8 cellular contexts compared by ENCODE assay signal in the genomic region with DNA sequence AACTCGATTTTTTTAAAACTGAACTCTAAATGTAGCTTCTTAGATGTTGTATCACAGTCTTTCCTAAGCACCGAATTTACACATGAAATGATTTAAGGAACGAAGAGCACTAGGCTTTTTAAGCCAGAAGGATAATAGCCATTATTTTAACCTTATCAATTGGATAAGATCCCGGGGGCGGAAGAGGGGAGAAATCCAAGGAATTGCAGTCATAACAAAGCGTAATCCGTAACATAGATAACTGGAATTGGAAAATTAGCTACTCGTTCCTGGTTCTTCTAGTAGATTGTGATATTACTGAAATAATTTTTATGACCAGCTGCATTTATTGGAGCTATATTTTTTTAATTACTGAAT. TPM values are rescaled to one million over a fixed set of nuclear protein-coding genes. Genes with fewer than 3 reads are reported as not detected.
DNase-seq lines count a peak whose midpoint lies in the region; ATAC-seq, FAIRE-seq and TF ChIP-seq lines count a peak whose summit lies in the region.

No MANE protein-coding gene starts in this region.

- peak; percentile 60 for FAIRE-seq in GM18507 (lab: Jason Lieb, UNC)

- H3K27ac ChIP-seq in SJSA1 = no peak overlapping the region

- H3K4me2 ChIP-seq in skeletal muscle satellite cell (ENCODE audit: low read length) = peak overlapping the region; percentile 91

- TF ChIP-seq CTCF in fibroblast of villous mesenchyme (IDR thresholded peaks at IDR 0.05; ENCODE audit: insufficient read depth, low read depth, low read length) = no peak

- no peaks in the 10 kb centered on the region for H3K9me3 ChIP-seq in SJSA1 (replicated peaks)
- no peaks in the 10 kb centered on the region for H3K9me3 ChIP-seq in skeletal muscle satellite cell (replicated peaks; ENCODE audit: low read length)

- H3K27me3 ChIP-seq in SJSA1 (replicated peaks) = no peaks in the 10 kb centered on the region
- no peaks in the 10 kb centered on the region for H3K27me3 ChIP-seq in skeletal muscle satellite cell (ENCODE audit: control insufficient read depth, insufficient read depth, low read length)

- DNase-seq in GM18507 (ENCODE audit: extremely low spot score, insufficient read length, low read depth) (no peak), SJSA1 (ENCODE audit: low read depth in 1 of 2, low spot score in 2 of 2) (no peak), fibroblast of villous mesenchyme (ENCODE audit: low read depth) (no peak), iPS-NIHi11 (ENCODE audit: low spot score) (no peak), NCI-H2107 (lab: John Stamatoyannopoulos, UW) (no peak), dermis blood vessel endothelial cell (no peak)

- H3K4me3 ChIP-seq in SJSA1 (peak overlapping the region; percentile 90), fibroblast of villous mesenchyme (ENCODE audit: low read depth, low read length) (peak overlapping the region; percentile 71), skeletal muscle satellite cell (ENCODE audit: low read length) (peak overlapping the region; percentile 90)

- peak overlapping the region; percentile 80 for H3K9ac ChIP-seq in skeletal muscle satellite cell (ENCODE audit: low read depth, low read length)

- H3K36me3 ChIP-seq in SJSA1 (no peaks in the 10 kb centered on the region), skeletal muscle satellite cell (ENCODE audit: insufficient read depth, low read length) (no peaks in the 10 kb centered on the region)

- ATAC-seq in HG03571 (IDR thresholded peaks at IDR 0.05; ENCODE audit: unreplicated experiment) = no peak

- H3K4me1 ChIP-seq in SJSA1 (replicated peaks) = peaks cover 19% of the 10 kb centered on the region
- peaks cover 21% of the 10 kb centered on the region for H3K4me1 ChIP-seq in skeletal muscle satellite cell (ENCODE audit: control insufficient read depth, insufficient read depth, low read length)

RNA-seq across cellular contexts. Expression of gene KANSL1L, which starts 1.0 kb away (rescaled TPM):
- total RNA-seq in SJSA1 (2014; rRNA removed; shearing (Covaris generic)) = 17.7 and 32.9 TPM in 2 replicates
- total RNA-seq in fibroblast of villous mesenchyme (18.0 and 28.1 TPM in 2 replicates), dermis blood vessel endothelial cell (14.1 and 29.1 TPM in 2 replicates)
- 7.9 and 8.4 TPM in 2 replicates for total RNA-seq in skeletal muscle satellite cell (2012; rRNA removed)

RNA-seq across cellular contexts. Expression of gene ACADL, which starts 53.0 kb away (rescaled TPM):
- total RNA-seq in SJSA1 (2014; rRNA removed; shearing (Covaris generic)) = not detected in 2 replicates
- total RNA-seq in fibroblast of villous mesenchyme = not detected in 2 replicates
- total RNA-seq in skeletal muscle satellite cell (2012; rRNA removed) = under 0.01 TPM in 2 replicates
- under 0.01 and 0.19 TPM in 2 replicates for total RNA-seq in dermis blood vessel endothelial cell
